ENCODE assay signal across 8 cellular contexts in genomic region chr3:9731206-9732079, GRCh38. TPM values are rescaled to one million over a fixed set of nuclear protein-coding genes. Genes with fewer than 3 reads are reported as not detected.
A peak's percentile ranks its signal among the peaks of the same experiment; 100 is the strongest.
DNase-seq lines count a peak whose midpoint lies in the region; ATAC-seq and TF ChIP-seq lines count a peak whose summit lies in the region.

BRPF1 (plus strand) TSS chr3:9731735; CDS start chr3:9734141, 2,406 bp downstream.

- peak within 1 kb of the TSS; percentile 97 for H3K27ac ChIP-seq in RWPE1

- no peaks in the 10 kb centered on the region for H3K27me3 Mint-ChIP-seq in activated T-helper 17 cell treated with anti-CD3 and anti-CD28 coated beads, Interleukin-2, amount 50 U/mL, for 72 hours
- H3K27me3 Mint-ChIP-seq in natural killer cell (ENCODE audit: low read depth in 2 of 2) = no peaks in the 10 kb centered on the region

- H3K9me3 Mint-ChIP-seq in activated T-helper 17 cell treated with anti-CD3 and anti-CD28 coated beads, Interleukin-2, amount 50 U/mL, for 72 hours = no peaks in the 10 kb centered on the region
- no peaks in the 10 kb centered on the region for H3K9me3 Mint-ChIP-seq in natural killer cell

- peak; percentile 98 for ATAC-seq in activated T-helper 17 cell treated with anti-CD3 and anti-CD28 coated beads, Interleukin-2, amount 50 U/mL, for 72 hours (replicated peaks)
- ATAC-seq in natural killer cell = peak; percentile 89 to 96 (median 90)

- H3K4me3 ChIP-seq in LNCaP clone FGC (ENCODE audit: low read depth, low read length) (peak within 1 kb of the TSS; percentile 97), fibroblast of mammary gland (ENCODE audit: control insufficient read depth, low read depth, low read length) (peak within 1 kb of the TSS; percentile 83)

- TF ChIP-seq CTCF in LNCaP clone FGC (IDR thresholded peaks at IDR 0.05; ENCODE audit: control insufficient read depth, extremely low read depth, insufficient read depth) (no peak), RWPE1 (conservative IDR thresholded peaks at IDR 0.05; ENCODE audit: low read depth) (no peak), fibroblast of mammary gland (conservative IDR thresholded peaks at IDR 0.05; ENCODE audit: control insufficient read depth, insufficient read depth, low read depth, low read length) (no peak), natural killer cell (IDR thresholded peaks at IDR 0.05) (no peak)

- CTCF ChIA-PET in RWPE1 (lab: Yijun Ruan, JAX) = no interaction called here

- peak within 1 kb of the TSS; percentile 95 for H3K4me3 Mint-ChIP-seq in activated T-helper 17 cell treated with anti-CD3 and anti-CD28 coated beads, Interleukin-2, amount 50 U/mL, for 72 hours
- peak within 1 kb of the TSS; percentile 98 for H3K4me3 Mint-ChIP-seq in natural killer cell

- DNase-seq in Daoy (ENCODE audit: low read depth) (peak; percentile 99), GOT3 (lab: John Stamatoyannopoulos, UW) (peak; percentile 96), LNCaP clone FGC (ENCODE audit: low read depth) (peak; percentile 95), RWPE1 (ENCODE audit: low spot score) (peak; percentile 98), fibroblast of mammary gland (ENCODE audit: low read depth) (peak; percentile 98), natural killer cell (peak; percentile 93)
- DNase-seq in stimulated activated naive CD4-positive, alpha-beta T cell treated with Interleukin-2 at 50 U/mL for 16 hours (lab: John Stamatoyannopoulos, UW) = peak; percentile 100

- H3K36me3 Mint-ChIP-seq in activated T-helper 17 cell treated with anti-CD3 and anti-CD28 coated beads, Interleukin-2, amount 50 U/mL, for 72 hours (ENCODE audit: low read depth) = peaks cover 42% of the 10 kb centered on the region
- no peaks in the 10 kb centered on the region for H3K36me3 Mint-ChIP-seq in natural killer cell

- peak within 1 kb of the TSS; percentile 95 for H3K27ac Mint-ChIP-seq in activated T-helper 17 cell treated with anti-CD3 and anti-CD28 coated beads, Interleukin-2, amount 50 U/mL, for 72 hours
- H3K27ac Mint-ChIP-seq in natural killer cell = peak within 1 kb of the TSS; percentile 93 to 94

- peaks cover 45% of the 10 kb centered on the region for H3K4me1 Mint-ChIP-seq in activated T-helper 17 cell treated with anti-CD3 and anti-CD28 coated beads, Interleukin-2, amount 50 U/mL, for 72 hours
- H3K4me1 Mint-ChIP-seq in natural killer cell = peaks cover 49 to 65% of the 10 kb centered on the region in 2 donors

- intact Hi-C loops in natural killer cell (cut with micrococcal nuclease) = loop anchor here (1.0 to 5.0 kb wide), 4 partner anchors 18 to 334 kb away; partner anchors contain the start of genes ARPC4, MTMR14, OGG1 and SETD5

- POLR2A ChIA-PET in RWPE1 (lab: Yijun Ruan, JAX; ENCODE audit: low non-redundant PET) = no interaction called here

RNA-seq across cellular contexts. Expression of gene BRPF1, which starts in this region (rescaled TPM):
- 10.9 and 15.6 TPM in 2 replicates for total RNA-seq in Daoy (2014; rRNA removed; shearing (Covaris generic))
- 10 to 100 TPM; 22.7 to 31.0 TPM for total RNA-seq in activated T-helper 17 cell treated with anti-CD3 and anti-CD28 coated beads, Interleukin-2, amount 50 U/mL, for 72 hours
- 10 to 100 TPM; 45.1 to 72.1 (median 66.5) TPM for total RNA-seq in natural killer cell

Comparison
In these comparisons a context has a peak if more than half of its experiments do, and no peak if none do; other contexts are left out.
1. Peak in every context shown above with its lines: DNase-seq, ATAC-seq, H3K4me3 ChIP-seq and H3K27ac ChIP-seq.